8 cellular contexts compared by ENCODE assay signal in the genomic region with DNA sequence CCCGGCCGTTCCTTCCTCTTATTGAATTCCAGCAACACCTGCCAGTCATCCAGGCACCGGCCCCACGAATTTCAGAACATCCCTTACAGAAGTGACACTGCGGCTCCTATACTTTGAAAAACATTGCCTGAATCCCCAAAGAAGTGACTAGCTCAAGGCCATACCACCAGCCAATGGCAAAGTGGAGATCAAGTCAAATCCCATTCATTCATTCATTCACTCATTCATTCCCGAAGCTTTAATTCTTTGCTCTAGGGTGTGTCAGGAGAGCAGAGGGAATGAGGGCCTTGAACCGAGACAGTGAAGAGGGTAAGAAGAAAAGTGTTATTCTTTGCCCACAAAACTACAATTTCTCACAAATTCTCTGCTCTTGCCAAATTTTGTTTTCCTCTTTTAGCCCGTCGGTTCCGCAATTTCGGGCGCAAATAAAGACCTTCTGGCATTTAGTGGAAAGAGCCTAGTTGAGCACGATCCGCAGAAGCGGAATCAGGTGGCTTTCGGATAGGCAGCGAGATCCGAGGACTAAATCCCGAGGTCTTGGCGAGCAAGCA. TPM values are rescaled to one million over a fixed set of nuclear protein-coding genes. Genes with fewer than 3 reads are reported as not detected.
DNase-seq lines count a peak whose midpoint lies in the region; ATAC-seq and TF ChIP-seq lines count a peak whose summit lies in the region.

No MANE protein-coding gene starts in this region.

- peak overlapping the region; percentile 69 for H3K4me3 ChIP-seq in GM12864 (ENCODE audit: low read depth, low read length)
- H3K4me3 ChIP-seq in Peyer's patch, result peak overlapping the region; percentile 27 to 69 (median 57)
- peak overlapping the region; percentile 55 to 68 (median 59) for H3K4me3 ChIP-seq in esophagus muscularis mucosa
- peak overlapping the region; percentile 69 for H3K4me3 ChIP-seq in psoas muscle

- H3K27ac ChIP-seq in Peyer's patch (no peak overlapping the region), esophagus muscularis mucosa (replicated peaks in 1 of 4) (no peak overlapping the region), psoas muscle (no peak overlapping the region)

- no peak for TF ChIP-seq EP300 in esophagus muscularis mucosa (IDR thresholded peaks at IDR 0.05)

- no peak for TF ChIP-seq CTCF in GM12864 (IDR thresholded peaks at IDR 0.05; ENCODE audit: low read depth, low read length, missing control alignments)
- no peak for TF ChIP-seq CTCF in Peyer's patch (IDR thresholded peaks at IDR 0.05)
- TF ChIP-seq CTCF in esophagus muscularis mucosa (IDR thresholded peaks at IDR 0.05), result no peak
- no peak for TF ChIP-seq CTCF in psoas muscle (IDR thresholded peaks at IDR 0.05)

- H3K4me1 ChIP-seq in Peyer's patch, result no peaks in the 10 kb centered on the region
- H3K4me1 ChIP-seq in esophagus muscularis mucosa, result peaks cover 0 to 14% (median 9%) of the 10 kb centered on the region in 4 donors
- H3K4me1 ChIP-seq in psoas muscle, result no peaks in the 10 kb centered on the region

- ATAC-seq in psoas muscle (no peak), GM18520 (IDR thresholded peaks at IDR 0.05; ENCODE audit: unreplicated experiment) (no peak), GM19351 (IDR thresholded peaks at IDR 0.05; ENCODE audit: unreplicated experiment) (no peak), HG03175 (IDR thresholded peaks at IDR 0.05; ENCODE audit: unreplicated experiment) (no peak)

- WGBS in esophagus muscularis mucosa, result 55% methylated on average over 20 of the region's 20 CpGs
- 29 to 57% (median 32%) methylated on average over 19 to 20 of the region's 20 CpGs for WGBS in psoas muscle, 3 donors

- no peaks in the 10 kb centered on the region for H3K9me3 ChIP-seq in Peyer's patch
- no peaks in the 10 kb centered on the region for H3K9me3 ChIP-seq in esophagus muscularis mucosa
- H3K9me3 ChIP-seq in psoas muscle, result no peaks in the 10 kb centered on the region

- intact Hi-C loops in esophagus muscularis mucosa (cut with DNase I), result loop anchor here (5.0 kb wide), 1 partner anchor 80 kb away; no protein-coding TSS in a partner anchor
- intact Hi-C loops in psoas muscle (cut with DNase I), result loop anchor here (2.0 to 10.0 kb wide), 3 partner anchors 78 to 210 kb away; a partner anchor contains a TSS

- H3K27me3 ChIP-seq in Peyer's patch (no peaks in the 10 kb centered on the region), esophagus muscularis mucosa (no peaks in the 10 kb centered on the region), psoas muscle (ENCODE audit: insufficient read depth in 3 of 3, low read length in 2 of 3) (peaks cover 0 to 7% (median 0%) of the 10 kb centered on the region in 3 donors)

- DNase-seq in GM12864 (ENCODE audit: low read depth) (no peak), Peyer's patch (no peak), esophagus muscularis mucosa (ENCODE audit: extremely low spot score) (no peak), psoas muscle (no peak), SHP77 (lab: John Stamatoyannopoulos, UW) (no peak)

- no peak for TF ChIP-seq POLR2A in Peyer's patch (IDR thresholded peaks at IDR 0.05)
- no peak for TF ChIP-seq POLR2A in esophagus muscularis mucosa (IDR thresholded peaks at IDR 0.05; ENCODE audit: low read depth)

- H3K36me3 ChIP-seq in Peyer's patch, result no peaks in the 10 kb centered on the region
- no peaks in the 10 kb centered on the region for H3K36me3 ChIP-seq in esophagus muscularis mucosa
- H3K36me3 ChIP-seq in psoas muscle (ENCODE audit: insufficient read depth in 1 of 2, low read depth in 1 of 2), result peaks cover 0 to 11% of the 10 kb centered on the region in 2 donors

RNA-seq across cellular contexts. Expression of a gene that starts 0.8 kb away (rescaled TPM):
- total RNA-seq in Peyer's patch, result 10 to 100 TPM; 11.5 to 77.6 (median 13.7) TPM
- 1 to 10 TPM; 2.1 to 3.0 (median 2.7) TPM for total RNA-seq in esophagus muscularis mucosa
- 10 to 100 TPM; 14.1 to 89.2 (median 27.1) TPM for total RNA-seq in psoas muscle
- polyA plus RNA-seq in psoas muscle, result 100 to 1,000 TPM in 1 of 3 donors, 10 to 100 TPM in 2; 22.6 to 108 (median 44.1) TPM
